ENCODE assay signal across 10 cellular contexts in genomic region chr4:119040711-119041185, GRCh38.
A peak's percentile ranks its signal among the peaks of the same experiment; 100 is the strongest.
DNase-seq lines count a peak whose midpoint lies in the region; ATAC-seq and TF ChIP-seq lines count a peak whose summit lies in the region.
"Had no signal": no experiment of that assay in that cellular context is flagged by ENCODE, and none has a peak within 500 bp of the region (broad histone marks: within the 10 kb centered on the region; RNA-seq: fewer than 3 reads in every experiment).

No MANE protein-coding gene starts in this region.

- no peaks in the 10 kb centered on the region for H3K36me3 ChIP-seq in BJ (ENCODE audit: control insufficient read depth, insufficient read depth, low read length)
- no peaks in the 10 kb centered on the region for H3K36me3 ChIP-seq in adipocyte (ENCODE audit: control insufficient read depth, insufficient read depth, low read length, severe bottlenecking)
- H3K36me3 ChIP-seq in heart right ventricle: no peaks in the 10 kb centered on the region
- H3K36me3 ChIP-seq in rectal smooth muscle tissue (ENCODE audit: control insufficient read depth, insufficient read depth, low read length): no peaks in the 10 kb centered on the region
- H3K36me3 ChIP-seq: adrenal gland, pancreas had no signal

- POLR2A ChIA-PET in BJ (lab: Charles Lee): interaction anchor here (0.7 to 1.5 kb wide), 10 partner anchors 15 to 259 kb away, joined by 4 to 13 read pairs (median 5); partner anchors contain the start of gene USP53

- CTCF ChIA-PET in BJ (lab: Yijun Ruan, JAX): interaction anchor here (0.6 to 6.3 kb wide), 18 partner anchors 10 to 258 kb away, joined by 3 to 37 read pairs (median 3); partner anchors contain the start of gene USP53

- intact Hi-C loops in heart right ventricle (cut with DNase I): loop anchor here in 9 of 10 donors (5.0 to 10.0 kb wide), 10 partner anchors 58 to 247 kb away; partner anchors contain the start of genes MYOZ2 (in 5 of the 9) and USP53 (in 4 of the 9)

- WGBS in heart right ventricle, 2 donors: 54 to 55% methylated on average over 2 of the region's 2 CpGs

- TF ChIP-seq CTCF in BJ (IDR thresholded peaks at IDR 0.05; ENCODE audit: insufficient read depth, low read depth, low read length) (no peak), heart right ventricle (IDR thresholded peaks at IDR 0.05) (no peak)

- DNase-seq in BJ (ENCODE audit: low read depth) (peak; percentile 77), adipocyte (ENCODE audit: low read depth) (peak; percentile 93), heart right ventricle (no peak), NCI-H2107 (lab: John Stamatoyannopoulos, UW) (no peak), NCI-H1092 (lab: John Stamatoyannopoulos, UW) (no peak)
- DNase-seq: pancreas had no signal

- ATAC-seq in heart right ventricle (peak in 6 of 8 donors; percentile 32 to 51 (median 46)), GM19397 (IDR thresholded peaks at IDR 0.05; ENCODE audit: unreplicated experiment) (no peak), HG03520 (IDR thresholded peaks at IDR 0.05; ENCODE audit: unreplicated experiment) (no peak)

- H3K27ac ChIP-seq in heart right ventricle: peak overlapping the region in 8 of 10 donors; percentile 51 to 72 (median 63)
- H3K27ac ChIP-seq in rectal smooth muscle tissue (ENCODE audit: low read depth, low read length): peak overlapping the region; percentile 62
- H3K27ac ChIP-seq: pancreas had no signal

- H3K4me3 ChIP-seq in BJ (ENCODE audit: low read depth, low read length): no peak overlapping the region
- peak overlapping the region; percentile 67 for H3K4me3 ChIP-seq in adipocyte (ENCODE audit: low read length)
- H3K4me3 ChIP-seq in heart right ventricle: no peak overlapping the region
- H3K4me3 ChIP-seq in rectal smooth muscle tissue (ENCODE audit: low read length): no peak overlapping the region
- H3K4me3 ChIP-seq: adrenal gland, pancreas had no signal

- H3K4me1 ChIP-seq in adipocyte (ENCODE audit: control insufficient read depth, insufficient read depth, low read length) (peaks cover 70% of the 10 kb centered on the region), heart right ventricle (peaks cover 1 to 90% (median 77%) of the 10 kb centered on the region in 9 donors), rectal smooth muscle tissue (ENCODE audit: control insufficient read depth, insufficient read depth, low read length) (peaks cover 27% of the 10 kb centered on the region)
- H3K4me1 ChIP-seq: pancreas had no signal

- H3K27me3 ChIP-seq in BJ (ENCODE audit: control insufficient read depth, insufficient read depth, low read length) (no peaks in the 10 kb centered on the region), adipocyte (replicated peaks; ENCODE audit: control insufficient read depth, insufficient read depth, low read length) (no peaks in the 10 kb centered on the region), heart right ventricle (no peaks in the 10 kb centered on the region), rectal smooth muscle tissue (ENCODE audit: control insufficient read depth, insufficient read depth, low read length) (no peaks in the 10 kb centered on the region)
- H3K27me3 ChIP-seq: adrenal gland, pancreas had no signal

- H3K9ac ChIP-seq in adipocyte (ENCODE audit: low read length): peak overlapping the region; percentile 86
- H3K9ac ChIP-seq in rectal smooth muscle tissue (ENCODE audit: low read length): no peak overlapping the region

- H3K9me3 ChIP-seq in adipocyte (ENCODE audit: control insufficient read depth, low read length) (no peaks in the 10 kb centered on the region), heart right ventricle (no peaks in the 10 kb centered on the region)
- H3K9me3 ChIP-seq: adrenal gland, pancreas had no signal

Comparison
In these comparisons a context has a peak if more than half of its experiments do, and no peak if none do; other contexts are left out.
1. DNase-seq: peak in BJ (single experiment) and adipocyte (single experiment); none in heart right ventricle (0 of 2), NCI-H2107 (single experiment) and NCI-H1092 (single experiment).
2. ATAC-seq: peak in heart right ventricle (6 of 8); none in GM19397 (single experiment) and HG03520 (single experiment).